In the genomic region with DNA sequence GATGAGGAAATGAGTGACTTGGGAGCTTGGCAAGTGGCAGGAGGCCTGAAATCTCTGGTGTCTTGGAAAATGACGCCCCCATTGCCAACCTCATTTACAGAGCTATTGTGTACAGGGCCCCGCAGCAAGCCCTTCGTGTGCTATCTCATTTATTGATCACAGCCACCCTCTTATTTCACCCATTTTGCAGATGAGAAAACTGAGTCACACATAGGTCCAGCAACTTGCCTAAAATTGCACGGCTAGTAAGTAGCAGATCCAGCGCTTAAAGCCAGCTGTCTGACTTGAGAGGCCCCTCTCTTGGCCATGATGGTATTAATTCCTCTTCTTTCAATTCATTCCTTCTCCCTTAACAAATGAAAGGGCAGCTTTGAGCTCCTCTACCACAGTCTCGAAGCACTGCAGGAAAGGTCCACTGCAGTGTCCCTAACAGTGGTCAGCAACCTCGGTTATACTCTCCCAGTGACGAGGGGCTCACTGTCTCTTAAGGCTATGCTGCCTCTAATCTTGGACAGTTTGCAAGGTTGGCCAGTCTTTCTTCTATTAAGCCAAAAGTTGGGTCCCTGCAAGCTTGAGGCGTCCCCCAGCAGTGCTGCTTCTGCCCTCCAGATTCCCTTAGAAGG, we compare ENCODE assay signal across 1 cellular context.
TF ChIP-seq lines count a peak whose summit lies in the region.

No MANE protein-coding gene starts in this region.

TF ChIP-seq in H1, 55 proteins besides CTCF, POLR2A, EP300 and RAD21 (continued from another document):
- TF ChIP-seq E2F6 (IDR thresholded peaks at IDR 0.05) = no peak
- no peak for TF ChIP-seq BACH1 (IDR thresholded peaks at IDR 0.05; ENCODE audit: low read length)
- no peak for TF ChIP-seq SIX5 (IDR thresholded peaks at IDR 0.05; ENCODE audit: low read depth, low read length)
- TF ChIP-seq NANOG (IDR thresholded peaks at IDR 0.05; ENCODE audit: insufficient read depth, low read depth, low read length, poor library complexity, severe bottlenecking) = no peak
- no peak for TF ChIP-seq EGR1 (IDR thresholded peaks at IDR 0.05; ENCODE audit: borderline replicate concordance, low read depth, low read length)
- TF ChIP-seq CBX5 (IDR thresholded peaks at IDR 0.05; ENCODE audit: low read depth, low read length) = no peak
- TF ChIP-seq TBP (IDR thresholded peaks at IDR 0.05; ENCODE audit: low read depth, low read length) = no peak
- TF ChIP-seq PHF8 (conservative IDR thresholded peaks at IDR 0.05; ENCODE audit: low read depth, low read length) = no peak
- no peak for TF ChIP-seq ASH2L (IDR thresholded peaks at IDR 0.05; ENCODE audit: low read length)
- no peak for TF ChIP-seq GTF2F1 (IDR thresholded peaks at IDR 0.05; ENCODE audit: borderline replicate concordance, low read depth, low read length)
